ENCODE assay signal across 10 cellular contexts in the genomic region with DNA sequence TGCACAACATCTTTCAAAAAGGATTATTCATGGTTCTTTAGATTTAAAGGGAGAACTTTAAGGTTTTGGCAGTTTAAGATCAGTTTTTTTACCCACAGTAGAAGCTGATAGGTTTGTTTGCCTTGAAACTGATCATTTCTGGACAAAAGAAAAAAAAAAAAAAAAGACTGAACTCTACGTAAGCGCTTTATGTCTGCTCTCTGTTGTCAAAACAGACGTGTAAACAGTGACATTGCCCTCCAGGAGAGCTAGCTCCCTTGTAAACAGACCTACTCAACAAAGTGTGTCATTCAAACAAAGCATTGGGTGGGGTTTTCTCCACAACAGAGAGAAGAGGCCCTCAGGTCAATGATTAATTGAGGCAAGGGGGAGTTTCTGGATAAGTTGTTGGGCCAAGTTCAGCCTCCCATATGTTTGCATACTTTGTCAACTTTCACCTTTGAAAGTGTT.
DNase-seq lines count a peak whose midpoint lies in the region; ATAC-seq and TF ChIP-seq lines count a peak whose summit lies in the region.
"Had no signal": no experiment of that assay in that cellular context is flagged by ENCODE, and none has a peak within 500 bp of the region (broad histone marks: within the 10 kb centered on the region; RNA-seq: fewer than 3 reads in every experiment).

No MANE protein-coding gene starts in this region.

- TF ChIP-seq POLR2A in transverse colon (IDR thresholded peaks at IDR 0.05) = no peak
- no peak for TF ChIP-seq POLR2A in gastrocnemius medialis (IDR thresholded peaks at IDR 0.05)

- H3K27me3 ChIP-seq in SK-N-SH (ENCODE audit: insufficient read depth) (no peaks in the 10 kb centered on the region), transverse colon (no peaks in the 10 kb centered on the region), gastrocnemius medialis (no peaks in the 10 kb centered on the region)
- H3K27me3 ChIP-seq: upper lobe of left lung had no signal

- H3K9me3 ChIP-seq in SK-N-SH (no peaks in the 10 kb centered on the region), transverse colon (no peaks in the 10 kb centered on the region), gastrocnemius medialis (no peaks in the 10 kb centered on the region)

- no peak for TF ChIP-seq RAD21 in SK-N-SH (IDR thresholded peaks at IDR 0.05; ENCODE audit: low read length)

- ATAC-seq in SK-N-SH treated with all-trans-retinoic acid at 6 μM for 48 hours (no peak), HG02884 (IDR thresholded peaks at IDR 0.05; ENCODE audit: unreplicated experiment) (no peak), HG03354 (IDR thresholded peaks at IDR 0.05; ENCODE audit: poor library complexity, severe bottlenecking, unreplicated experiment) (no peak), gastrocnemius medialis (no peak)

- H3K79me2 ChIP-seq in SK-N-SH (ENCODE audit: insufficient read depth) = no peaks in the 10 kb centered on the region

- in situ Hi-C loops in transverse colon (cut with MboI; ENCODE audit: low pct_ligation_motif_present in 1 of 4, low pct_unique_long_range_greater_than_20kb in 1 of 4, low sequenced_read_pairs in 3 of 4) = no loop called here
- in situ Hi-C loops in gastrocnemius medialis (cut with MboI; ENCODE audit: low sequenced_read_pairs in 4 of 4) = no loop called here

- H3F3A ChIP-seq in SK-N-SH (replicated peaks; ENCODE audit: insufficient read depth) = no peaks in the 10 kb centered on the region

- no peaks in the 10 kb centered on the region for H3K9me2 ChIP-seq in SK-N-SH

- H3K4me2 ChIP-seq in SK-N-SH = no peak overlapping the region

- CTCF ChIA-PET in SK-N-SH (lab: Yijun Ruan, JAX) = interaction anchor here (0.6 kb wide), 1 partner anchor 266 kb away, joined by 4 read pairs; no protein-coding TSS in a partner anchor

- no peak for TF ChIP-seq EP300 in SK-N-SH (IDR thresholded peaks at IDR 0.05; ENCODE audit: borderline replicate concordance in 1 of 2, low read depth in 1 of 2, low read length in 1 of 2)
- no peak for TF ChIP-seq EP300 in transverse colon (IDR thresholded peaks at IDR 0.05; ENCODE audit: low read depth)

- TF ChIP-seq CTCF in SK-N-SH (IDR thresholded peaks at IDR 0.05) (no peak), epithelial cell of esophagus (IDR thresholded peaks at IDR 0.05; ENCODE audit: insufficient read depth, low read depth, low read length, missing control alignments) (no peak), transverse colon (IDR thresholded peaks at IDR 0.05) (no peak), gastrocnemius medialis (IDR thresholded peaks at IDR 0.05 in 4 of 5, conservative IDR thresholded peaks at IDR 0.05 in 1 of 5) (no peak)

- no peak overlapping the region for H2AFZ ChIP-seq in SK-N-SH (ENCODE audit: low read depth)

- POLR2A ChIA-PET in SK-N-SH (lab: Yijun Ruan, JAX) = interaction anchor here (0.7 kb wide), 1 partner anchor 1534 kb away, joined by 4 read pairs; no protein-coding TSS in a partner anchor

- H3K9ac ChIP-seq in SK-N-SH = no peak overlapping the region

- 59% methylated on average over 3 of the region's 3 CpGs for WGBS in SK-N-SH (ENCODE audit: low lambda C conversion rate)
- 43 to 47% methylated on average over 3 of the region's 3 CpGs for WGBS in transverse colon (ENCODE audit: low coverage in 1 of 2), 2 donors

- intact Hi-C loops in transverse colon (cut with DNase I; ENCODE audit: low total_unique reads) = no loop called here
- intact Hi-C loops in gastrocnemius medialis (cut with DNase I; ENCODE audit: low total_unique reads) = no loop called here

- H4K20me1 ChIP-seq in SK-N-SH (ENCODE audit: insufficient read depth) = no peaks in the 10 kb centered on the region

- no peak overlapping the region for H3K4me3 ChIP-seq in SK-N-SH (ENCODE audit: low read depth in 2 of 2, low read length in 1 of 2)
- no peak overlapping the region for H3K4me3 ChIP-seq in epithelial cell of esophagus (ENCODE audit: low read length)
- no peak overlapping the region for H3K4me3 ChIP-seq in transverse colon
- H3K4me3 ChIP-seq in gastrocnemius medialis = no peak overlapping the region
- H3K4me3 ChIP-seq: upper lobe of left lung had no signal

- H3K36me3 ChIP-seq in SK-N-SH (replicated peaks in 1 of 2; ENCODE audit: control insufficient read depth in 1 of 2, insufficient read depth in 2 of 2, low read length in 1 of 2) = no peaks in the 10 kb centered on the region
- no peaks in the 10 kb centered on the region for H3K36me3 ChIP-seq in transverse colon
- H3K36me3 ChIP-seq in gastrocnemius medialis = no peaks in the 10 kb centered on the region
- H3K36me3 ChIP-seq: upper lobe of left lung had no signal

- H3K4me1 ChIP-seq in SK-N-SH (ENCODE audit: control insufficient read depth in 1 of 2, insufficient read depth in 2 of 2, low read depth in 1 of 2, low read length in 1 of 2) = peaks cover 0 to 7% of the 10 kb centered on the region in 2 experiments; a peak in 2 of 4 replicates
- peaks cover 0 to 10% (median 0%) of the 10 kb centered on the region in 4 donors for H3K4me1 ChIP-seq in transverse colon
- no peaks in the 10 kb centered on the region for H3K4me1 ChIP-seq in gastrocnemius medialis
- H3K4me1 ChIP-seq: upper lobe of left lung had no signal

- DNase-seq in SK-N-SH (peak; percentile 50), NCI-H345 treated with DMSO at 0.1 percent for 48 hours (lab: John Stamatoyannopoulos, UW; ENCODE audit: unreplicated experiment) (peak; percentile 83), epithelial cell of esophagus (ENCODE audit: low read depth) (peak; percentile 90), transverse colon (no peak), gastrocnemius medialis (no peak)
- DNase-seq: ACHN, upper lobe of left lung had no signal

- peak overlapping the region in 1 of 2 experiments; percentile 78; a peak in 2 of 4 replicates for H3K27ac ChIP-seq in SK-N-SH (ENCODE audit: low read depth in 2 of 2, low read length in 1 of 2)
- H3K27ac ChIP-seq in transverse colon = peak overlapping the region in 3 of 4 donors; percentile 31 to 40 (median 31)
- H3K27ac ChIP-seq in gastrocnemius medialis = no peak overlapping the region
- H3K27ac ChIP-seq: upper lobe of left lung had no signal

TF ChIP-seq in SK-N-SH, 30 proteins besides CTCF, POLR2A, EP300 and RAD21:
- TF ChIP-seq SMC3 (IDR thresholded peaks at IDR 0.05; ENCODE audit: low read depth, low read length) (no peak), RXRA (IDR thresholded peaks at IDR 0.05; ENCODE audit: borderline replicate concordance, low read depth) (no peak), MXI1 (IDR thresholded peaks at IDR 0.05; ENCODE audit: low read depth, low read length) (no peak)

TF ChIP-seq in SK-N-SH treated with all-trans-retinoic acid at 6 μM for 48 hours, 23 proteins besides CTCF, POLR2A, EP300 and RAD21:
- TF ChIP-seq ISL1 (CRISPR knock-in tag; IDR thresholded peaks at IDR 0.05) = no peak
- TF ChIP-seq TOX (CRISPR knock-in tag; IDR thresholded peaks at IDR 0.05; ENCODE audit: borderline replicate concordance) = no peak
- TF ChIP-seq, protein P1, sequence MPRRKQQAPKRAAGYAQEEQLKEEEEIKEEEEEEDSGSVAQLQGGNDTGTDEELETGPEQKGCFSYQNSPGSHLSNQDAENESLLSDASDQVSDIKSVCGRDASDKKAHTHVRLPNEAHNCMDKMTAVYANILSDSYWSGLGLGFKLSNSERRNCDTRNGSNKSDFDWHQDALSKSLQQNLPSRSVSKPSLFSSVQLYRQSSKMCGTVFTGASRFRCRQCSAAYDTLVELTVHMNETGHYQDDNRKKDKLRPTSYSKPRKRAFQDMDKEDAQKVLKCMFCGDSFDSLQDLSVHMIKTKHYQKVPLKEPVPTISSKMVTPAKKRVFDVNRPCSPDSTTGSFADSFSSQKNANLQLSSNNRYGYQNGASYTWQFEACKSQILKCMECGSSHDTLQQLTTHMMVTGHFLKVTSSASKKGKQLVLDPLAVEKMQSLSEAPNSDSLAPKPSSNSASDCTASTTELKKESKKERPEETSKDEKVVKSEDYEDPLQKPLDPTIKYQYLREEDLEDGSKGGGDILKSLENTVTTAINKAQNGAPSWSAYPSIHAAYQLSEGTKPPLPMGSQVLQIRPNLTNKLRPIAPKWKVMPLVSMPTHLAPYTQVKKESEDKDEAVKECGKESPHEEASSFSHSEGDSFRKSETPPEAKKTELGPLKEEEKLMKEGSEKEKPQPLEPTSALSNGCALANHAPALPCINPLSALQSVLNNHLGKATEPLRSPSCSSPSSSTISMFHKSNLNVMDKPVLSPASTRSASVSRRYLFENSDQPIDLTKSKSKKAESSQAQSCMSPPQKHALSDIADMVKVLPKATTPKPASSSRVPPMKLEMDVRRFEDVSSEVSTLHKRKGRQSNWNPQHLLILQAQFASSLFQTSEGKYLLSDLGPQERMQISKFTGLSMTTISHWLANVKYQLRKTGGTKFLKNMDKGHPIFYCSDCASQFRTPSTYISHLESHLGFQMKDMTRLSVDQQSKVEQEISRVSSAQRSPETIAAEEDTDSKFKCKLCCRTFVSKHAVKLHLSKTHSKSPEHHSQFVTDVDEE (CRISPR knock-in tag; IDR thresholded peaks at IDR 0.05) = no peak
- TF ChIP-seq, protein P2, sequence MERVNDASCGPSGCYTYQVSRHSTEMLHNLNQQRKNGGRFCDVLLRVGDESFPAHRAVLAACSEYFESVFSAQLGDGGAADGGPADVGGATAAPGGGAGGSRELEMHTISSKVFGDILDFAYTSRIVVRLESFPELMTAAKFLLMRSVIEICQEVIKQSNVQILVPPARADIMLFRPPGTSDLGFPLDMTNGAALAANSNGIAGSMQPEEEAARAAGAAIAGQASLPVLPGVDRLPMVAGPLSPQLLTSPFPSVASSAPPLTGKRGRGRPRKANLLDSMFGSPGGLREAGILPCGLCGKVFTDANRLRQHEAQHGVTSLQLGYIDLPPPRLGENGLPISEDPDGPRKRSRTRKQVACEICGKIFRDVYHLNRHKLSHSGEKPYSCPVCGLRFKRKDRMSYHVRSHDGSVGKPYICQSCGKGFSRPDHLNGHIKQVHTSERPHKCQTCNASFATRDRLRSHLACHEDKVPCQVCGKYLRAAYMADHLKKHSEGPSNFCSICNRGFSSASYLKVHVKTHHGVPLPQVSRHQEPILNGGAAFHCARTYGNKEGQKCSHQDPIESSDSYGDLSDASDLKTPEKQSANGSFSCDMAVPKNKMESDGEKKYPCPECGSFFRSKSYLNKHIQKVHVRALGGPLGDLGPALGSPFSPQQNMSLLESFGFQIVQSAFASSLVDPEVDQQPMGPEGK (CRISPR knock-in tag; IDR thresholded peaks at IDR 0.05; ENCODE audit: borderline replicate concordance) = no peak

Comparison
In these comparisons a context has a peak if more than half of its experiments do, and no peak if none do; other contexts are left out.
1. DNase-seq: peak in SK-N-SH (single experiment), NCI-H345 treated with DMSO at 0.1 percent for 48 hours (single experiment) and epithelial cell of esophagus (single experiment); none in transverse colon (single experiment) and gastrocnemius medialis (0 of 2).
2. H3K27ac ChIP-seq: peak in transverse colon (3 of 4); none in gastrocnemius medialis (0 of 4).